Comparison of ENCODE assay signal across 1 cellular context in genomic region chr3:25581823-25582222, GRCh38.
TF ChIP-seq lines count a peak whose summit lies in the region.

No MANE protein-coding gene starts in this region.

TF ChIP-seq in IMR-90, 13 proteins besides CTCF, POLR2A, EP300 and RAD21:
- TF ChIP-seq MAZ (IDR thresholded peaks at IDR 0.05; ENCODE audit: borderline replicate concordance, low read depth, low read length) (no peak), RFX5 (IDR thresholded peaks at IDR 0.05; ENCODE audit: low read depth, low read length) (no peak), MAFK (IDR thresholded peaks at IDR 0.05; ENCODE audit: low read depth, low read length) (no peak), ELK1 (IDR thresholded peaks at IDR 0.05; ENCODE audit: borderline replicate concordance, low read depth, low read length) (no peak), MXI1 (IDR thresholded peaks at IDR 0.05; ENCODE audit: borderline replicate concordance, low read depth, low read length) (no peak), USF2 (IDR thresholded peaks at IDR 0.05; ENCODE audit: low read depth, low read length) (no peak), NFE2L2 (IDR thresholded peaks at IDR 0.05; ENCODE audit: low read depth, low read length) (no peak), SMC3 (IDR thresholded peaks at IDR 0.05; ENCODE audit: low read depth, low read length) (no peak), CEBPB (IDR thresholded peaks at IDR 0.05; ENCODE audit: low read depth, low read length) (no peak), RCOR1 (IDR thresholded peaks at IDR 0.05; ENCODE audit: insufficient replicate concordance, low read length) (no peak), CHD1 (IDR thresholded peaks at IDR 0.05; ENCODE audit: low read depth, low read length) (no peak), FOS (IDR thresholded peaks at IDR 0.05; ENCODE audit: low read depth, low read length) (no peak), BHLHE40 (IDR thresholded peaks at IDR 0.05; ENCODE audit: low read depth, low read length) (no peak)
